ENCODE assay signal across 8 cellular contexts in the genomic region with DNA sequence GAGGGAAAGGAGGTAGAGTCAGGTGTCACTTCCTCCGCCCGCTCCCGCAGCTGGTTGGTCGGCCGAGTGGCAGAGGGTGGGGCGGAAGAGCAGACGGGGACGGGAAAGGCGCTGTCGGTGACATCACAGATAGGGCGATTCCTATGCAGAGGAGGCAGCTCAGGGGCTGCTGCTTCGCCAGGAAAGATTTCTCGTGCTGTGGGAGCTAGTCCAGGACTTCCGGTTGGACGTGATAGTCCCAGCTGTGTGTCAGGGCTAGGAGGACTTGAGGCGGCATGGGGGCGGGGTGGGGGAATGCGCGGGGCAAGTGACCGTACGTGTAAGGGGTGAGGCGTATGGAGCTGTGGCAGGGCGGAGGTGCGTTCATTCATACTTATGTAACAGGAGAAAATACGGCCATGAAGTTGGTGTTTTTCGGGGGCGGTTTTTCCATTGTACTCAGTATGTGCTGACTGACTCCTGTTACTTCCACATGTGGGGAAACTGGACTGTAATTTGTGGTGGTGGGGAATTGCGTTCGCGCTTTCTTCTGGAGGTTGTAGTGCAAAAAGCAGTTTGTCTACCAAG.
A peak's percentile ranks its signal among the peaks of the same experiment; 100 is the strongest.
DNase-seq lines count a peak whose midpoint lies in the region; ATAC-seq and TF ChIP-seq lines count a peak whose summit lies in the region.
"Not testable (repeated sequence)": the region's sequence is repeated elsewhere in the genome, so short reads cannot be mapped to it uniquely, and the experiment has no call there.

No MANE protein-coding gene starts in this region.

- DNase-seq in D341Med (ENCODE audit: low spot score) (peak; percentile 10), fibroblast of mammary gland (ENCODE audit: low read depth) (peak; percentile 65), midbrain (lab: John Stamatoyannopoulos, UW) (peak; percentile 34)
- DNase-seq in activated naive CD4-positive, alpha-beta T cell treated with anti-CD3 and anti-CD28 coated beads, Interleukin-2, amount 50 U/mL, for 16 hours, result peak; percentile 46
- peak in 2 of 3 experiments; percentile 22 to 27 for DNase-seq in stimulated activated CD4-positive, alpha-beta T cell treated with anti-CD3 and anti-CD28 coated beads, TNF-alpha, amount 100 ng/mL, for 24 hours (ENCODE audit: low read depth in 3 of 3)

- not testable (repeated sequence) for H3F3A ChIP-seq in SU-DHL-6 (ENCODE audit: insufficient read depth)

- not testable (repeated sequence) for H3K36me3 ChIP-seq in SU-DHL-6 (ENCODE audit: low read length)

- H3K9me2 ChIP-seq in SU-DHL-6 (replicated peaks; ENCODE audit: insufficient read depth, low read length), result not testable (repeated sequence)

- H2AFZ ChIP-seq in SU-DHL-6 (ENCODE audit: low read depth, low read length, severe bottlenecking), result not testable (repeated sequence)

- H3K4me3 ChIP-seq in SU-DHL-6 (ENCODE audit: insufficient read depth, low read length, poor library complexity, severe bottlenecking) (peak overlapping the region; percentile 38), fibroblast of mammary gland (ENCODE audit: control insufficient read depth, low read depth, low read length) (peak overlapping the region; percentile 27)

- not testable (repeated sequence) for H3K27me3 ChIP-seq in SU-DHL-6 (ENCODE audit: low read length)

- peak overlapping the region; percentile 50 for H3K9ac ChIP-seq in SU-DHL-6 (ENCODE audit: low read length)

- H3K9me3 ChIP-seq in SU-DHL-6 (ENCODE audit: insufficient read depth, low read length), result not testable (repeated sequence)

- H3K4me2 ChIP-seq in SU-DHL-6 (ENCODE audit: low read depth, low read length, poor library complexity, severe bottlenecking), result peak overlapping the region; percentile 48

- not testable (repeated sequence) for H4K20me1 ChIP-seq in SU-DHL-6 (ENCODE audit: low read depth, low read length)

- ATAC-seq in GM21515 (IDR thresholded peaks at IDR 0.05; ENCODE audit: unreplicated experiment) (peak; percentile 78), HG03575 (IDR thresholded peaks at IDR 0.05; ENCODE audit: extremely low read depth, insufficient number of reproducible peaks, low FRiP score, unreplicated experiment) (peak; percentile 61)

- not testable (repeated sequence) for H3K79me2 ChIP-seq in SU-DHL-6 (ENCODE audit: insufficient read depth, low read length)

- TF ChIP-seq CTCF in SU-DHL-6 (IDR thresholded peaks at IDR 0.05; ENCODE audit: insufficient read depth, low read length, poor library complexity, severe bottlenecking); fibroblast of mammary gland (conservative IDR thresholded peaks at IDR 0.05; ENCODE audit: control insufficient read depth, insufficient read depth, low read depth, low read length): not testable (repeated sequence)

- peak overlapping the region; percentile 48 for H3K27ac ChIP-seq in SU-DHL-6 (ENCODE audit: low read depth, low read length)

Comparison
In these comparisons a context has a peak if more than half of its experiments do, and no peak if none do; other contexts are left out.
1. Peak in every context shown above with its lines: DNase-seq, ATAC-seq, H3K4me3 ChIP-seq and H3K27ac ChIP-seq.
2. DNase-seq: peak in every context shown above with its lines; median percentile 65 in fibroblast of mammary gland; 46 in activated naive CD4-positive, alpha-beta T cell treated with anti-CD3 and anti-CD28 coated beads, Interleukin-2, amount 50 U/mL, for 16 hours; 34 in midbrain; 24 in stimulated activated CD4-positive, alpha-beta T cell treated with anti-CD3 and anti-CD28 coated beads, TNF-alpha, amount 100 ng/mL, for 24 hours; 10 in D341Med.